23 cellular contexts compared by ENCODE assay signal in genomic region chr14:68558096-68558495, GRCh38.
"Had no signal": no experiment of that assay in that cellular context is flagged by ENCODE, and none has a peak within 500 bp of the region (broad histone marks: within the 10 kb centered on the region; RNA-seq: fewer than 3 reads in every experiment).

No MANE protein-coding gene starts in this region.

- H3K27ac Mint-ChIP-seq: activated CD8-positive, alpha-beta T cell treated with anti-CD3 and anti-CD28 coated beads for 36 hours; activated naive CD4-positive, alpha-beta T cell treated with anti-CD3 and anti-CD28 coated beads, Interleukin-2, amount 10 ng/mL, durations not matched to agents 7 days and 5 days; activated naive CD8-positive, alpha-beta T cell treated with anti-CD3 and anti-CD28 coated beads for 36 hours; activated T-cell treated with anti-CD3 and anti-CD28 coated beads, Interleukin-2, amount 50 U/mL, for 72 hours; activated T-helper 2 cell treated with anti-CD3 and anti-CD28 coated beads, Interferon-gamma antibody, Interleukin-2, Interleukin-4, amounts not matched to agents 10 μg/mL and 5 μg/mL and 100 μg/mL, durations not matched to agents 14 hours and 24 hours and 36 hours had no signal

- ATAC-seq: activated CD4-positive, CD25-positive, alpha-beta regulatory T cell treated with anti-CD3 and anti-CD28 coated beads, Interleukin-2, amount 50 U/mL, for 24 hours; activated CD8-positive, alpha-beta T cell treated with anti-CD3 and anti-CD28 coated beads for 36 hours; activated T-cell treated with anti-CD3 and anti-CD28 coated beads, Interleukin-2, amount 50 U/mL, for 72 hours; PC-3 had no signal

- H3K36me3 Mint-ChIP-seq: activated naive CD4-positive, alpha-beta T cell treated with anti-CD3 and anti-CD28 coated beads, Interleukin-2, amount 10 ng/mL, durations not matched to agents 7 days and 5 days; activated naive CD8-positive, alpha-beta T cell treated with anti-CD3 and anti-CD28 coated beads for 36 hours had no signal

- H3K36me3 ChIP-seq: brain microvascular endothelial cell had no signal

- H3K27me3 ChIP-seq: brain microvascular endothelial cell had no signal

- H3K27me3 Mint-ChIP-seq: activated CD8-positive, alpha-beta T cell treated with anti-CD3 and anti-CD28 coated beads for 36 hours; activated naive CD8-positive, alpha-beta T cell treated with anti-CD3 and anti-CD28 coated beads for 36 hours; IgD-negative memory B cell had no signal

- H3K9me3 Mint-ChIP-seq: activated CD8-positive, alpha-beta T cell treated with anti-CD3 and anti-CD28 coated beads for 36 hours; activated naive CD4-positive, alpha-beta T cell treated with anti-CD3 and anti-CD28 coated beads, Interleukin-2, amount 10 ng/mL, durations not matched to agents 7 days and 5 days; activated naive CD8-positive, alpha-beta T cell treated with anti-CD3 and anti-CD28 coated beads for 36 hours; activated T-cell treated with anti-CD3 and anti-CD28 coated beads, Interleukin-2, amount 50 U/mL, for 72 hours; activated T-helper 2 cell treated with anti-CD3 and anti-CD28 coated beads, Interferon-gamma antibody, Interleukin-2, Interleukin-4, amounts not matched to agents 10 μg/mL and 5 μg/mL and 100 μg/mL, durations not matched to agents 14 hours and 24 hours and 36 hours; IgD-negative memory B cell had no signal

- DNase-seq: activated CD4-positive, alpha-beta T cell treated with anti-CD3 and anti-CD28 coated beads for 4 hours; activated CD8-positive, alpha-beta memory T cell treated with anti-CD3 and anti-CD28 coated beads, Interleukin-2, amount 50 U/mL, for 4 hours; activated CD8-positive, alpha-beta T cell treated with anti-CD3 and anti-CD28 coated beads for 36 hours; activated gamma-delta T cell treated with Interleukin-2 at 50 U/mL for 16 hours; activated naive CD4-positive, alpha-beta T cell treated with anti-CD3 and anti-CD28 coated beads, Interleukin-2, amount 10 ng/mL, durations not matched to agents 7 days and 5 days; activated naive CD8-positive, alpha-beta T cell treated with anti-CD3 and anti-CD28 coated beads for 36 hours; activated T-cell treated with anti-CD3 and anti-CD28 coated beads, Interleukin-2, amount 50 U/mL, for 72 hours; brain microvascular endothelial cell; KG1; MV-4-11; NCI-H1092 treated with DMSO at 0.1 percent for 48 hours; NCI-H1417 treated with DMSO at 0.1 percent for 48 hours; NCI-H187; NCI-H2081; NCI-H446; NCI-H524; PC-3; SHP77 treated with DMSO at 0.1 percent for 48 hours; T-helper 2 cell had no signal

- H3K27ac ChIP-seq: brain microvascular endothelial cell had no signal

- H3K4me3 Mint-ChIP-seq: activated CD8-positive, alpha-beta T cell treated with anti-CD3 and anti-CD28 coated beads for 36 hours; activated naive CD4-positive, alpha-beta T cell treated with anti-CD3 and anti-CD28 coated beads, Interleukin-2, amount 10 ng/mL, durations not matched to agents 7 days and 5 days; activated naive CD8-positive, alpha-beta T cell treated with anti-CD3 and anti-CD28 coated beads for 36 hours; activated T-cell treated with anti-CD3 and anti-CD28 coated beads, Interleukin-2, amount 50 U/mL, for 72 hours had no signal

- FAIRE-seq: RCC 7860 had no signal
